30 cellular contexts compared by ENCODE assay signal in genomic region chr9:76608562-76609254, GRCh38.
"Had no signal": no experiment of that assay in that cellular context is flagged by ENCODE, and none has a peak within 500 bp of the region (broad histone marks: within the 10 kb centered on the region; RNA-seq: fewer than 3 reads in every experiment).

No MANE protein-coding gene starts in this region.

- H3K27me3 ChIP-seq: breast epithelium, esophagus squamous epithelium, pancreas, tibial nerve had no signal

- FAIRE-seq: astrocyte, endometrium, frontal cortex, islet of Langerhans, pancreas had no signal

- H3K9me3 Mint-ChIP-seq: activated T-helper 17 cell treated with anti-CD3 and anti-CD28 coated beads, Interleukin-2, amount 50 U/mL, for 72 hours; T-helper 1 cell treated with Interleukin-12 subunit alpha and Interleukin-12 subunit beta and Interleukin-4 antibody, amounts not matched to agents 30 μg/mL and 1 μg/mL, for 36 hours had no signal

- H3K27ac Mint-ChIP-seq: activated T-helper 17 cell treated with anti-CD3 and anti-CD28 coated beads, Interleukin-2, amount 50 U/mL, for 72 hours; T-helper 1 cell treated with Interleukin-12 subunit alpha and Interleukin-12 subunit beta and Interleukin-4 antibody, amounts not matched to agents 30 μg/mL and 1 μg/mL, for 36 hours had no signal

- H3K27ac ChIP-seq: breast epithelium, epithelial cell of prostate, pancreas, prostate gland, skin epidermis, WERI-Rb-1 had no signal

- H3K9me3 ChIP-seq: breast epithelium, esophagus squamous epithelium, pancreas, prostate gland, tibial nerve had no signal

- H3K4me3 ChIP-seq: breast epithelium, esophagus squamous epithelium, pancreas, prostate gland, skin epidermis, tibial nerve had no signal

- ATAC-seq: activated CD4-positive, CD25-positive, alpha-beta regulatory T cell treated with anti-CD3 and anti-CD28 coated beads, Interleukin-2, amount 50 U/mL, for 24 hours; activated T-helper 17 cell treated with anti-CD3 and anti-CD28 coated beads, Interleukin-2, amount 50 U/mL, for 72 hours; left ventricle myocardium superior; pancreas had no signal

- H3K4me1 ChIP-seq: breast epithelium, esophagus squamous epithelium, prostate gland had no signal

- H3K36me3 ChIP-seq: breast epithelium, esophagus squamous epithelium, pancreas, prostate gland, tibial nerve, WERI-Rb-1 had no signal

- H3K4me3 Mint-ChIP-seq: activated T-helper 17 cell treated with anti-CD3 and anti-CD28 coated beads, Interleukin-2, amount 50 U/mL, for 72 hours; T-helper 1 cell treated with Interleukin-12 subunit alpha and Interleukin-12 subunit beta and Interleukin-4 antibody, amounts not matched to agents 30 μg/mL and 1 μg/mL, for 36 hours had no signal

- DNase-seq: activated CD4-positive, alpha-beta T cell treated with anti-CD3 and anti-CD28 coated beads for 48 hours; activated CD4-positive, alpha-beta T cell treated with anti-CD3 and anti-CD28 coated beads, Interleukin-2, amount 50 U/mL, for 48 hours; activated CD8-positive, alpha-beta memory T cell treated with anti-CD3 and anti-CD28 coated beads, Interleukin-2, amount 50 U/mL, for 4 hours; activated gamma-delta T cell treated with Interleukin-2 at 50 U/mL for 16 hours; activated naive CD4-positive, alpha-beta T cell treated with anti-CD3 and anti-CD28 coated beads, Interleukin-2, amount 50 U/mL, for 16 hours; activated T-cell treated with anti-CD3 and anti-CD28 coated beads, Interleukin-2, amount 50 U/mL, for 1 hour; amniotic stem cell; central memory CD4-positive, alpha-beta T cell; effector CD4-positive, alpha-beta T cell; esophagus squamous epithelium; left ventricle myocardium superior; nucleus accumbens; pancreas; retina; stimulated activated CD4-positive, alpha-beta T cell treated with anti-CD3 and anti-CD28 coated beads, Interleukin-1b, Interleukin-23, amount 100 ng/mL, for 48 hours; stimulated activated naive CD4-positive, alpha-beta T cell treated with Interleukin-2 at 50 U/mL for 16 hours; T1000; WERI-Rb-1 had no signal
